Comparison of ENCODE assay signal across 27 cellular contexts in genomic region chr7:134197342-134197741, GRCh38.
"Had no signal": no experiment of that assay in that cellular context is flagged by ENCODE, and none has a peak within 500 bp of the region (broad histone marks: within the 10 kb centered on the region; RNA-seq: fewer than 3 reads in every experiment).

No MANE protein-coding gene starts in this region.

- H3K27ac Mint-ChIP-seq: activated CD4-positive, alpha-beta memory T cell treated with anti-CD3 and anti-CD28 coated beads for 36 hours; activated CD4-positive, alpha-beta T cell treated with anti-CD3 and anti-CD28 coated beads, Interleukin-2, amount 10 ng/mL, durations not matched to agents 24 days and 14 days; activated naive CD4-positive, alpha-beta T cell treated with anti-CD3 and anti-CD28 coated beads for 36 hours; activated naive CD8-positive, alpha-beta T cell treated with anti-CD3 and anti-CD28 coated beads for 36 hours; activated T-helper 1 cell treated with anti-CD3 and anti-CD28 coated beads, Interleukin-12 subunit alpha, Interleukin-12 subunit beta, Interleukin-2, Interleukin-4 antibody, amounts not matched to agents 30 ng/mL and 10 ng/mL and 1 ng/mL, durations not matched to agents 14 hours and 24 hours and 36 hours; memory B cell; naive thymus-derived CD8-positive, alpha-beta T cell had no signal

- H3K27ac ChIP-seq: adrenal gland, body of pancreas, heart left ventricle, spleen, suprapubic skin, tibial artery, uterus, WERI-Rb-1 had no signal

- H3K4me3 Mint-ChIP-seq: activated CD4-positive, alpha-beta memory T cell treated with anti-CD3 and anti-CD28 coated beads for 36 hours; activated CD4-positive, alpha-beta T cell treated with anti-CD3 and anti-CD28 coated beads, Interleukin-2, amount 10 ng/mL, durations not matched to agents 24 days and 14 days; activated naive CD4-positive, alpha-beta T cell treated with anti-CD3 and anti-CD28 coated beads for 36 hours; activated naive CD8-positive, alpha-beta T cell treated with anti-CD3 and anti-CD28 coated beads for 36 hours; activated T-helper 1 cell treated with anti-CD3 and anti-CD28 coated beads, Interleukin-12 subunit alpha, Interleukin-12 subunit beta, Interleukin-2, Interleukin-4 antibody, amounts not matched to agents 30 ng/mL and 10 ng/mL and 1 ng/mL, durations not matched to agents 14 hours and 24 hours and 36 hours; memory B cell; naive thymus-derived CD8-positive, alpha-beta T cell had no signal

- ATAC-seq: body of pancreas; heart left ventricle; naive thymus-derived CD8-positive, alpha-beta T cell; right cardiac atrium had no signal

- H3K36me3 Mint-ChIP-seq: activated CD4-positive, alpha-beta memory T cell treated with anti-CD3 and anti-CD28 coated beads for 36 hours; activated naive CD8-positive, alpha-beta T cell treated with anti-CD3 and anti-CD28 coated beads for 36 hours; memory B cell; naive thymus-derived CD8-positive, alpha-beta T cell had no signal

- H3K4me3 ChIP-seq: adrenal gland, body of pancreas, heart left ventricle, spleen, suprapubic skin, tibial artery, uterus had no signal

- H3K9me3 Mint-ChIP-seq: activated CD4-positive, alpha-beta memory T cell treated with anti-CD3 and anti-CD28 coated beads for 36 hours; activated CD4-positive, alpha-beta T cell treated with anti-CD3 and anti-CD28 coated beads, Interleukin-2, amount 10 ng/mL, durations not matched to agents 24 days and 14 days; activated naive CD4-positive, alpha-beta T cell treated with anti-CD3 and anti-CD28 coated beads for 36 hours; activated naive CD8-positive, alpha-beta T cell treated with anti-CD3 and anti-CD28 coated beads for 36 hours; activated T-helper 1 cell treated with anti-CD3 and anti-CD28 coated beads, Interleukin-12 subunit alpha, Interleukin-12 subunit beta, Interleukin-2, Interleukin-4 antibody, amounts not matched to agents 30 ng/mL and 10 ng/mL and 1 ng/mL, durations not matched to agents 14 hours and 24 hours and 36 hours; memory B cell; naive thymus-derived CD8-positive, alpha-beta T cell had no signal

- FAIRE-seq: colon had no signal

- H3K9me3 ChIP-seq: adrenal gland, body of pancreas, heart left ventricle, spleen, suprapubic skin, tibial artery, uterus had no signal

- H3K4me1 Mint-ChIP-seq: activated CD4-positive, alpha-beta T cell treated with anti-CD3 and anti-CD28 coated beads, Interleukin-2, amount 10 ng/mL, durations not matched to agents 24 days and 14 days; activated naive CD8-positive, alpha-beta T cell treated with anti-CD3 and anti-CD28 coated beads for 36 hours; memory B cell; naive thymus-derived CD8-positive, alpha-beta T cell had no signal

- DNase-seq: activated CD4-positive, alpha-beta memory T cell treated with anti-CD3 and anti-CD28 coated beads for 36 hours; activated CD4-positive, alpha-beta T cell treated with anti-CD3 and anti-CD28 coated beads, Interleukin-2, amount 10 ng/mL, durations not matched to agents 24 days and 14 days; activated CD4-positive, CD25-positive, alpha-beta regulatory T cell treated with anti-CD3 and anti-CD28 coated beads, Interleukin-2, amount 50 U/mL, for 72 hours; activated CD8-positive, alpha-beta memory T cell treated with anti-CD3 and anti-CD28 coated beads, Interleukin-2, amount 50 U/mL, for 4 hours; activated effector memory CD4-positive, alpha-beta T cell treated with anti-CD3 and anti-CD28 coated beads, Interleukin-2, amount 50 U/mL, for 16 hours; activated naive CD4-positive, alpha-beta T cell treated with anti-CD3 and anti-CD28 coated beads for 36 hours; activated naive CD8-positive, alpha-beta T cell treated with anti-CD3 and anti-CD28 coated beads for 36 hours; activated T-cell treated with anti-CD3 and anti-CD28 coated beads, Interleukin-2, amount 50 U/mL, for 1 hour; adrenal gland; aorta; body of pancreas; effector CD8-positive, alpha-beta T cell; heart left ventricle; hypothalamus; naive thymus-derived CD8-positive, alpha-beta T cell; posterior cingulate gyrus; right cardiac atrium; spleen; stimulated activated naive CD4-positive, alpha-beta T cell; T1000; tibial artery; uterus; WERI-Rb-1 had no signal

- H3K4me1 ChIP-seq: adrenal gland, body of pancreas, heart left ventricle, spleen, suprapubic skin, tibial artery, uterus had no signal

- H3K27me3 ChIP-seq: adrenal gland, body of pancreas, heart left ventricle, spleen, suprapubic skin, tibial artery, uterus had no signal

- H3K27me3 Mint-ChIP-seq: activated CD4-positive, alpha-beta memory T cell treated with anti-CD3 and anti-CD28 coated beads for 36 hours; activated naive CD8-positive, alpha-beta T cell treated with anti-CD3 and anti-CD28 coated beads for 36 hours had no signal

- H3K36me3 ChIP-seq: adrenal gland, heart left ventricle, spleen, suprapubic skin, tibial artery, uterus, WERI-Rb-1 had no signal
